In the genomic region with DNA sequence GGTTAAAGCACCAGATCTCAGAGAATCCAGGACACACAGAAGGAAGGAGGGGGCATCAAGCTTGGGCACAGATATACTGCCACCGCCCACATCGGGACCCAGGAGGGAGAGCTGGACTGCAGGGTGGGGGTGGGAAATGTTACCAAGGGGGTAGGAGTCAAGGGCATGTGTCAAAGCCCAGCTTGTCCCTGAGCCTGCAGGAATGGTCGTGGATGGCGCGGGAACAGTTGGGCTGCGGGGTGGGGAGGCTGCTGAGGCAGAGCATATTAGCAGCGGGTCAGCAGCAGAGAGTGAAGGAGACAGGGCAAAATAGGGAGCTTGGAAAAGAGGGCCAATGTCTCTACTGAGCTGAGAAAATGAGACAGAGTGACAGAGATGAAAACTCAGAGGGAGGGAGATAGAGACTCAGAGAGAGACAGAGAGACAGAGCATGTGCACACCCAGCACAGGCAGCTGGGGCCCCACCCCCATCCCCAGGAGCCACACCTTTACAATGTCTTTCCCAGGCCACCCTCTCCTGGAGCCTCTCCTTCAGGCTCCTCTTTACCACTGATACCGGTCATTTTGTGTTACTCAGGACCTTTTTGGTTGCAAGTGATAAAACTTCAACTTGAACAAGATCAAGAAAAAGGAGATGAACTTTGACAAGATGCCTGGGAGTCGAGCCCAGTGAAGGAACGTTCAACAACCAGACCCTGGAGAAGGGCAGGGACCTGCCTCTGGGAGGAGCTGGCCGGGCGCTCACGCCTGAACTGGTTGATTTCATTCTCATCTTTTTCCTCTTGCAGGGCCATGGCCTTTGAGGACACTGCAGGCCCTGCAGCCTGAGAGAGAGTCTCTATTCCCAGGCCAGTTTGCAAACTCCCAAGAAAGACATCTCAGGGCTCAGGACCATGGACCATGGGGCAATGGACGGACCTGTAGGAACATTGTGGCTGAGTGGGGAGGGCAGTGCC, we compare ENCODE assay signal across 22 cellular contexts. TPM values are rescaled to one million over a fixed set of nuclear protein-coding genes. Genes with fewer than 3 reads are reported as not detected.
DNase-seq lines count a peak whose midpoint lies in the region; ATAC-seq, FAIRE-seq and TF ChIP-seq lines count a peak whose summit lies in the region.
"Had no signal": no experiment of that assay in that cellular context is flagged by ENCODE, and none has a peak within 500 bp of the region (broad histone marks: within the 10 kb centered on the region; RNA-seq: fewer than 3 reads in every experiment).

No MANE protein-coding gene starts in this region.

- TF ChIP-seq CTCF in GM13976 (IDR thresholded peaks at IDR 0.05; ENCODE audit: borderline replicate concordance, control extremely low read depth, extremely low read depth, insufficient read depth, missing control alignments) (no peak), gastroesophageal sphincter (IDR thresholded peaks at IDR 0.05) (no peak), pancreas (IDR thresholded peaks at IDR 0.05) (no peak)

- POLR2A ChIA-PET in HEK293T (lab: Yijun Ruan, JAX), result no interaction called here

- H3K4me3 ChIP-seq in NT2/D1 (ENCODE audit: insufficient read length, low read depth), result no peak overlapping the region
- no peak overlapping the region for H3K4me3 ChIP-seq in gastroesophageal sphincter
- no peak overlapping the region for H3K4me3 ChIP-seq in pancreas
- H3K4me3 ChIP-seq: psoas muscle, testis had no signal

- DNase-seq in GM13976 (ENCODE audit: low spot score), result peak; percentile 13
- no peak for DNase-seq in NT2/D1 (ENCODE audit: low read depth, low spot score)
- peak in 1 of 6 donors; percentile 55 for DNase-seq in pancreas
- no peak for DNase-seq in DMS53 treated with DMSO at 0.1 percent for 48 hours (lab: John Stamatoyannopoulos, UW; ENCODE audit: unreplicated experiment)
- DNase-seq in HEK293T (ENCODE audit: extremely low spot score), result no peak
- DNase-seq in GM19239 (ENCODE audit: insufficient read length, low spot score), result no peak
- no peak for DNase-seq in NCI-H2227 (lab: John Stamatoyannopoulos, UW; ENCODE audit: unreplicated experiment)
- DNase-seq: activated naive CD4-positive, alpha-beta T cell treated with anti-CD3 and anti-CD28 coated beads, Interleukin-2, amount 50 U/mL, for 16 hours; activated T-cell treated with anti-CD3 and anti-CD28 coated beads, Interleukin-2, amount 50 U/mL, for 48 hours; aorta; CD8-positive, alpha-beta T cell; immature natural killer cell; Karpas-422; natural killer cell; NCI-H1048; NCI-H526; OCI-M1; stimulated activated CD8-positive, alpha-beta memory T cell treated with anti-CD3 and anti-CD28 coated beads, Interleukin-4, amount 100 ng/mL, for 48 hours; testis had no signal

- CTCF ChIA-PET in HEK293T (lab: Yijun Ruan, JAX), result interaction anchor here (0.7 to 1.4 kb wide), 4 partner anchors 84 to 446 kb away, joined by 3 to 5 read pairs (median 3); no protein-coding TSS in a partner anchor

- FAIRE-seq in pancreas (lab: Jason Lieb, UNC), result no peak
- FAIRE-seq in GM19239 (lab: Jason Lieb, UNC), result no peak

- peak overlapping the region in 3 of 4 donors; percentile 39 to 62 (median 60) for H3K27ac ChIP-seq in gastroesophageal sphincter
- H3K27ac ChIP-seq in pancreas, result peak overlapping the region in 3 of 4 donors; percentile 51 to 63 (median 52)
- H3K27ac ChIP-seq: psoas muscle, testis had no signal

- H3K36me3 ChIP-seq in NT2/D1 (ENCODE audit: insufficient read depth, insufficient read length, low read length) (no peaks in the 10 kb centered on the region), gastroesophageal sphincter (no peaks in the 10 kb centered on the region), pancreas (no peaks in the 10 kb centered on the region)

- WGBS in gastroesophageal sphincter (ENCODE audit: low coverage in 1 of 2), 2 donors, result 71 to 82% methylated on average over 5 to 11 of the region's 14 CpGs
- 65 to 73% methylated on average over 14 of the region's 14 CpGs for WGBS in pancreas, 2 donors

- no peak for TF ChIP-seq EP300 in gastroesophageal sphincter (IDR thresholded peaks at IDR 0.05)

- H3K9ac ChIP-seq in NT2/D1 (ENCODE audit: insufficient read length, low read depth), result peak overlapping the region; percentile 8

- H3K9me3 ChIP-seq in NT2/D1 (ENCODE audit: insufficient read depth, low read length) (no peaks in the 10 kb centered on the region), gastroesophageal sphincter (no peaks in the 10 kb centered on the region), pancreas (no peaks in the 10 kb centered on the region)
- H3K9me3 ChIP-seq: psoas muscle, testis had no signal

- intact Hi-C loops in pancreas (cut with DNase I), result no loop called here

- H3K4me1 ChIP-seq in NT2/D1 (ENCODE audit: insufficient read depth, insufficient read length) (peaks cover 10% of the 10 kb centered on the region), gastroesophageal sphincter (peaks cover 0 to 45% (median 6%) of the 10 kb centered on the region in 3 donors), pancreas (peaks cover 0 to 6% (median 0%) of the 10 kb centered on the region in 3 donors)
- H3K4me1 ChIP-seq: psoas muscle had no signal

- ATAC-seq in gastroesophageal sphincter, result no peak
- ATAC-seq in pancreas, result no peak
- ATAC-seq: CD8-positive, alpha-beta T cell; natural killer cell had no signal

- peaks cover 21% of the 10 kb centered on the region for H3K27me3 ChIP-seq in NT2/D1 (ENCODE audit: insufficient read depth, insufficient read length)
- H3K27me3 ChIP-seq in gastroesophageal sphincter, result peaks cover 17% of the 10 kb centered on the region
- H3K27me3 ChIP-seq in pancreas, result no peaks in the 10 kb centered on the region
- H3K27me3 ChIP-seq: testis had no signal

- TF ChIP-seq POLR2A in gastroesophageal sphincter (IDR thresholded peaks at IDR 0.05), result no peak

- in situ Hi-C loops in GM13976 (cut with MboI; ENCODE audit: low sequenced_read_pairs, unreplicated experiment), result no loop called here

TF ChIP-seq in HEK293T, 16 proteins besides CTCF, POLR2A, EP300 and RAD21:
- no peak for TF ChIP-seq FOXA1 (IDR thresholded peaks at IDR 0.05)
- no peak for TF ChIP-seq FOXM1 (IDR thresholded peaks at IDR 0.05; ENCODE audit: borderline replicate concordance)
- TF ChIP-seq ZNF384 (IDR thresholded peaks at IDR 0.05), result no peak
- TF ChIP-seq TARDBP (IDR thresholded peaks at IDR 0.05), result no peak
- no peak for TF ChIP-seq SP1 (IDR thresholded peaks at IDR 0.05)

RNA-seq across cellular contexts. Expression of gene AOC1, which starts 50.0 kb away (rescaled TPM):
- under 1 TPM in 2 of 4 donors, not detected in 2; 0.69 TPM for total RNA-seq in gastroesophageal sphincter
- total RNA-seq in pancreas, result 1 to 10 TPM in 1 of 6 donors, under 1 TPM in 5; 0.12 to 7.1 (median 0.46) TPM
- under 1 TPM; 0.21 to 0.30 TPM for polyA plus RNA-seq in pancreas
- total RNA-seq: CD8-positive, alpha-beta T cell; lung microvascular endothelial cell; natural killer cell had no signal
- polyA plus RNA-seq: immature natural killer cell had no signal
